ENCODE assay signal across 14 cellular contexts in the genomic region with DNA sequence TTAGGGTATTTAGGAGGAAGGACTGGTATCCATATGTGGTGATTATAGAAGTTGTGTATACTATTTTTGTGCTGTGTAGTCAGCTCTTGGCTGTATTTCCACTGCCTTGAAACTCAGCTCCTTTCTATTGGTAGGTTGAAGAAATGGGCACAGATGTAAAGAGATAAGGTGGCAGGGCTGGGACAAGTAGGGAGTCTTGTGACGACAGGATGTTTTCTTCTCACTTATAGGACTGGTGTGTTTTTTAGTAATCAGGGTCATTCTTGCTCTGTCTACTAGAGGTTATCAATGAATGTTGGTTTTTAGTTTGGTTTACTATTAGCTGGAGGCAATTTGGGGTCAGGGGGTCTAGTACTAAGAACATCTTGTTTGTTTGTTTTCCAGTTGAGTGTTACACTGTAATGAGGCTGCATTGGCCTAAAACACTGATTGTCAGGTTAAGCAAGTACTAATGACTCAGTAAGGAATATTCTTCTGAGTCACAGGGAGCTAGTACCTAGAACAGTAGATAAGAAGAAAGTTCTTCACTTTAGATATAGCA. TPM values are rescaled to one million over a fixed set of nuclear protein-coding genes. Genes with fewer than 3 reads are reported as not detected.
DNase-seq lines count a peak whose midpoint lies in the region; ATAC-seq and TF ChIP-seq lines count a peak whose summit lies in the region.
"Had no signal": no experiment of that assay in that cellular context is flagged by ENCODE, and none has a peak within 500 bp of the region (broad histone marks: within the 10 kb centered on the region; RNA-seq: fewer than 3 reads in every experiment).

No MANE protein-coding gene starts in this region.

- no peak for DNase-seq in activated CD8-positive, alpha-beta memory T cell treated with anti-CD3 and anti-CD28 coated beads, Interleukin-2, amount 10 ng/mL, durations not matched to agents 7 days and 5 days
- no peak for DNase-seq in activated CD8-positive, alpha-beta memory T cell treated with anti-CD3 and anti-CD28 coated beads for 24 hours
- no peak for DNase-seq in activated T-helper 1 cell treated with anti-CD3 and anti-CD28 coated beads, Interleukin-12 subunit alpha, Interleukin-12 subunit beta, Interleukin-2, Interleukin-4 antibody, amounts not matched to agents 30 ng/mL and 10 ng/mL and 1 ng/mL, durations not matched to agents 14 hours and 24 hours and 36 hours (ENCODE audit: low spot score)
- DNase-seq in fibroblast of pulmonary artery (ENCODE audit: low read depth) (peak; percentile 66), GM10248 (ENCODE audit: extremely low spot score) (no peak), D341Med (ENCODE audit: low spot score) (no peak), SHP77 (lab: John Stamatoyannopoulos, UW) (no peak)
- DNase-seq: activated CD4-positive, alpha-beta T cell treated with anti-CD3 and anti-CD28 coated beads, Interleukin-2, amount 50 U/mL, for 48 hours; DMS79 treated with DMSO at 0.1 percent for 48 hours; effector memory CD4-positive, alpha-beta T cell; NCI-H1105 treated with DMSO at 0.1 percent for 48 hours; stimulated activated CD4-positive, alpha-beta T cell treated with anti-CD3 and anti-CD28 coated beads, Interleukin-2, amount 100 ng/mL, for 24 hours; stimulated activated naive CD4-positive, alpha-beta T cell treated with Interleukin-2 at 50 U/mL for 16 hours had no signal

- no peaks in the 10 kb centered on the region for H3K9me3 Mint-ChIP-seq in activated CD8-positive, alpha-beta memory T cell treated with anti-CD3 and anti-CD28 coated beads, Interleukin-2, amount 10 ng/mL, durations not matched to agents 7 days and 5 days (ENCODE audit: low read depth)
- no peaks in the 10 kb centered on the region for H3K9me3 Mint-ChIP-seq in activated T-helper 1 cell treated with anti-CD3 and anti-CD28 coated beads, Interleukin-12 subunit alpha, Interleukin-12 subunit beta, Interleukin-2, Interleukin-4 antibody, amounts not matched to agents 30 ng/mL and 10 ng/mL and 1 ng/mL, durations not matched to agents 14 hours and 24 hours and 36 hours

- TF ChIP-seq CTCF in fibroblast of pulmonary artery (IDR thresholded peaks at IDR 0.05; ENCODE audit: low read length, missing control alignments) = no peak
- no peak for TF ChIP-seq CTCF in GM10248 (IDR thresholded peaks at IDR 0.05; ENCODE audit: control extremely low read depth, extremely low read depth, low read depth, missing control alignments)

- H3K27ac Mint-ChIP-seq in activated CD8-positive, alpha-beta memory T cell treated with anti-CD3 and anti-CD28 coated beads, Interleukin-2, amount 10 ng/mL, durations not matched to agents 7 days and 5 days = no peak overlapping the region
- peak overlapping the region; percentile 9 for H3K27ac Mint-ChIP-seq in activated T-helper 1 cell treated with anti-CD3 and anti-CD28 coated beads, Interleukin-12 subunit alpha, Interleukin-12 subunit beta, Interleukin-2, Interleukin-4 antibody, amounts not matched to agents 30 ng/mL and 10 ng/mL and 1 ng/mL, durations not matched to agents 14 hours and 24 hours and 36 hours

- no peak overlapping the region for H3K4me3 ChIP-seq in fibroblast of pulmonary artery (replicated peaks; ENCODE audit: low read depth, low read length)
- H3K4me3 ChIP-seq in skin epidermis = no peak overlapping the region

- CTCF ChIA-PET in activated CD8-positive, alpha-beta memory T cell treated with anti-CD3 and anti-CD28 coated beads, Interleukin-2, amount 10 ng/mL, durations not matched to agents 7 days and 5 days (lab: Charles Lee) = interaction anchor here (1.0 to 1.5 kb wide), 2 partner anchors 9 to 10 kb away, joined by 3 to 5 read pairs; no protein-coding TSS in a partner anchor
- CTCF ChIA-PET in GM10248 (lab: Yijun Ruan, JAX) = interaction anchor here (0.7 to 1.8 kb wide), 4 partner anchors 11 to 356 kb away, joined by 3 to 7 read pairs (median 4); a partner anchor contains a TSS

- POLR2A ChIA-PET in GM10248 (lab: Yijun Ruan, JAX) = interaction anchor here (0.5 kb wide), 1 partner anchor 888 kb away, joined by 4 read pairs; no protein-coding TSS in a partner anchor

- intact Hi-C loops in activated T-helper 1 cell treated with anti-CD3 and anti-CD28 coated beads, Interleukin-12 subunit alpha, Interleukin-12 subunit beta, Interleukin-2, Interleukin-4 antibody, amounts not matched to agents 30 ng/mL and 10 ng/mL and 1 ng/mL, durations not matched to agents 14 hours and 24 hours and 36 hours (cut with micrococcal nuclease) = no loop called here

- peak; percentile 73 for ATAC-seq in activated CD8-positive, alpha-beta memory T cell treated with anti-CD3 and anti-CD28 coated beads, Interleukin-2, amount 10 ng/mL, durations not matched to agents 7 days and 5 days

- no peaks in the 10 kb centered on the region for H3K27me3 Mint-ChIP-seq in activated CD8-positive, alpha-beta memory T cell treated with anti-CD3 and anti-CD28 coated beads, Interleukin-2, amount 10 ng/mL, durations not matched to agents 7 days and 5 days
- H3K27me3 Mint-ChIP-seq in activated T-helper 1 cell treated with anti-CD3 and anti-CD28 coated beads, Interleukin-12 subunit alpha, Interleukin-12 subunit beta, Interleukin-2, Interleukin-4 antibody, amounts not matched to agents 30 ng/mL and 10 ng/mL and 1 ng/mL, durations not matched to agents 14 hours and 24 hours and 36 hours (ENCODE audit: insufficient read depth) = no peaks in the 10 kb centered on the region

- no peak overlapping the region for H3K4me3 Mint-ChIP-seq in activated CD8-positive, alpha-beta memory T cell treated with anti-CD3 and anti-CD28 coated beads, Interleukin-2, amount 10 ng/mL, durations not matched to agents 7 days and 5 days
- no peak overlapping the region for H3K4me3 Mint-ChIP-seq in activated T-helper 1 cell treated with anti-CD3 and anti-CD28 coated beads, Interleukin-12 subunit alpha, Interleukin-12 subunit beta, Interleukin-2, Interleukin-4 antibody, amounts not matched to agents 30 ng/mL and 10 ng/mL and 1 ng/mL, durations not matched to agents 14 hours and 24 hours and 36 hours

- H3K27ac ChIP-seq in skin epidermis = peak overlapping the region in 12 of 21 experiments; percentile 28 to 73 (median 53)

- peaks cover 41% of the 10 kb centered on the region for H3K36me3 Mint-ChIP-seq in activated CD8-positive, alpha-beta memory T cell treated with anti-CD3 and anti-CD28 coated beads, Interleukin-2, amount 10 ng/mL, durations not matched to agents 7 days and 5 days
- H3K36me3 Mint-ChIP-seq in activated T-helper 1 cell treated with anti-CD3 and anti-CD28 coated beads, Interleukin-12 subunit alpha, Interleukin-12 subunit beta, Interleukin-2, Interleukin-4 antibody, amounts not matched to agents 30 ng/mL and 10 ng/mL and 1 ng/mL, durations not matched to agents 14 hours and 24 hours and 36 hours (ENCODE audit: low read depth) = peaks cover 41% of the 10 kb centered on the region

- H3K4me1 Mint-ChIP-seq in activated CD8-positive, alpha-beta memory T cell treated with anti-CD3 and anti-CD28 coated beads, Interleukin-2, amount 10 ng/mL, durations not matched to agents 7 days and 5 days = peaks cover 13% of the 10 kb centered on the region
- H3K4me1 Mint-ChIP-seq in activated T-helper 1 cell treated with anti-CD3 and anti-CD28 coated beads, Interleukin-12 subunit alpha, Interleukin-12 subunit beta, Interleukin-2, Interleukin-4 antibody, amounts not matched to agents 30 ng/mL and 10 ng/mL and 1 ng/mL, durations not matched to agents 14 hours and 24 hours and 36 hours (ENCODE audit: low read depth) = peaks cover 15% of the 10 kb centered on the region

RNA-seq across cellular contexts. Expression of a gene that starts 11.8 kb away (rescaled TPM):
- 10 to 100 TPM; 10.8 to 12.7 TPM for total RNA-seq in activated CD8-positive, alpha-beta memory T cell treated with anti-CD3 and anti-CD28 coated beads, Interleukin-2, amount 10 ng/mL, durations not matched to agents 7 days and 5 days
- 14.7 and 15.6 TPM in 2 replicates for total RNA-seq in activated T-helper 1 cell treated with anti-CD3 and anti-CD28 coated beads, Interleukin-12 subunit alpha, Interleukin-12 subunit beta, Interleukin-2, Interleukin-4 antibody, amounts not matched to agents 30 ng/mL and 10 ng/mL and 1 ng/mL, durations not matched to agents 14 hours and 24 hours and 36 hours
